ENCODE assay signal across 19 cellular contexts in the genomic region with DNA sequence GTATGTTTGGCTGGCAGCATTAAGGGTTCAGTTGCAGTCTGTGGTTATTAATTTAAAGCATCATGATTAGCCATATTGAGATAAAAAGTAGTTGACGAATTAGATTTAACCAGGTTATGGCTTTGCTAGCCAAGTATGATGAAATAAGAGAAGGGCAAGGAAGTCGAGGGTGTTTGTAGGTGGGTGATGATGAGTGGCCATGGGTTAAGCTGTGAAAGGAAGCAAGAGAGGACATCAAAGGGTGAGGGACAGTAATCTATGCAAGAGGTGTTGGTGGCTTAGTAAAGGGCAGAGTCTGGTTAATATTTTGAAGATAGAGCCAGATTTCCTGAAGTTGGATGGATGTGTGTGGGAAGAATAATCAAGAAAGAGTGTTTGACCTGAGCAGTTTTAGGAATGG. TPM values are rescaled to one million over a fixed set of nuclear protein-coding genes. Genes with fewer than 3 reads are reported as not detected.
DNase-seq lines count a peak whose midpoint lies in the region; ATAC-seq and TF ChIP-seq lines count a peak whose summit lies in the region.
"Had no signal": no experiment of that assay in that cellular context is flagged by ENCODE, and none has a peak within 500 bp of the region (broad histone marks: within the 10 kb centered on the region; RNA-seq: fewer than 3 reads in every experiment).

No MANE protein-coding gene starts in this region.

- POLR2A ChIA-PET in HEK293 (lab: Yijun Ruan, JAX) = no interaction called here

- H3K27me3 Mint-ChIP-seq in activated CD4-positive, alpha-beta T cell treated with anti-CD3 and anti-CD28 coated beads, Interleukin-2, amount 10 ng/mL, durations not matched to agents 24 days and 14 days = no peaks in the 10 kb centered on the region

- DNase-seq in activated CD4-positive, alpha-beta T cell treated with anti-CD3 and anti-CD28 coated beads, Interleukin-2, amount 10 ng/mL, durations not matched to agents 24 days and 14 days = no peak
- no peak for DNase-seq in activated CD4-positive, alpha-beta T cell treated with anti-CD3 and anti-CD28 coated beads, Interleukin-2, amount 50 U/mL, for 1 hour
- DNase-seq in amniotic epithelial cell (ENCODE audit: low read depth) (peak; percentile 9), BE2C (no peak)
- DNase-seq: C1 segment of cervical spinal cord, DMS79 treated with DMSO at 0.1 percent for 48 hours, dorsolateral prefrontal cortex, gastrocnemius medialis, KG1, mammary epithelial cell, MV-4-11, NCI-H187 treated with DMSO at 0.1 percent for 48 hours, NCI-H226, SJCRH30 had no signal

- CTCF ChIA-PET in HEK293 (lab: Yijun Ruan, JAX) = no interaction called here

- H3K4me3 ChIP-seq in HEK293 (ENCODE audit: low read depth, low read length) = no peak overlapping the region
- no peak overlapping the region for H3K4me3 ChIP-seq in neutrophil (ENCODE audit: low read depth in 1 of 2, low read length in 1 of 2)
- no peak overlapping the region for H3K4me3 ChIP-seq in BE2C (ENCODE audit: low read depth, low read length)
- H3K4me3 ChIP-seq: dorsolateral prefrontal cortex, gastrocnemius medialis, SJCRH30 had no signal

- peak overlapping the region; percentile 1 for H3K4me3 Mint-ChIP-seq in activated CD4-positive, alpha-beta T cell treated with anti-CD3 and anti-CD28 coated beads, Interleukin-2, amount 10 ng/mL, durations not matched to agents 24 days and 14 days
- H3K4me3 Mint-ChIP-seq: T-helper 2 cell treated with Interferon-gamma antibody and Interleukin-4, amounts not matched to agents 5 μg/mL and 100 μg/mL, for 36 hours had no signal

- H3K9me3 ChIP-seq in HEK293 (ENCODE audit: control insufficient read depth, insufficient read depth, low read depth, low read length) = no peaks in the 10 kb centered on the region
- no peaks in the 10 kb centered on the region for H3K9me3 ChIP-seq in neutrophil
- no peaks in the 10 kb centered on the region for H3K9me3 ChIP-seq in BE2C
- H3K9me3 ChIP-seq: gastrocnemius medialis, SJCRH30 had no signal

- intact Hi-C loops in activated CD4-positive, alpha-beta T cell treated with anti-CD3 and anti-CD28 coated beads, Interleukin-2, amount 10 ng/mL, durations not matched to agents 24 days and 14 days (cut with micrococcal nuclease) = loop anchor here (5.0 kb wide), 1 partner anchor 97 kb away; no protein-coding TSS in a partner anchor

- H3K27me3 ChIP-seq in neutrophil (no peaks in the 10 kb centered on the region), BE2C (no peaks in the 10 kb centered on the region)
- H3K27me3 ChIP-seq: dorsolateral prefrontal cortex, gastrocnemius medialis, SJCRH30 had no signal

- H3K9me3 Mint-ChIP-seq in activated CD4-positive, alpha-beta T cell treated with anti-CD3 and anti-CD28 coated beads, Interleukin-2, amount 10 ng/mL, durations not matched to agents 24 days and 14 days = peaks cover 3% of the 10 kb centered on the region
- H3K9me3 Mint-ChIP-seq: T-helper 2 cell treated with Interferon-gamma antibody and Interleukin-4, amounts not matched to agents 5 μg/mL and 100 μg/mL, for 36 hours had no signal

- peaks cover 49% of the 10 kb centered on the region for H3K4me1 Mint-ChIP-seq in activated CD4-positive, alpha-beta T cell treated with anti-CD3 and anti-CD28 coated beads, Interleukin-2, amount 10 ng/mL, durations not matched to agents 24 days and 14 days

- no peak for TF ChIP-seq CTCF in HEK293 (tag by site-specific recombination; IDR thresholded peaks at IDR 0.05)
- no peak for TF ChIP-seq CTCF in neutrophil (IDR thresholded peaks at IDR 0.05)
- no peak for TF ChIP-seq CTCF in BE2C (IDR thresholded peaks at IDR 0.05; ENCODE audit: low read depth, low read length)

- no peak overlapping the region for H3K27ac ChIP-seq in HEK293 (ENCODE audit: extremely low read depth, low read depth, low read length)
- peak overlapping the region; percentile 61 for H3K27ac ChIP-seq in neutrophil
- H3K27ac ChIP-seq: dorsolateral prefrontal cortex, gastrocnemius medialis, SJCRH30 had no signal

- H3K4me1 ChIP-seq in HEK293 (ENCODE audit: control insufficient read depth, insufficient read depth, low read length) (no peaks in the 10 kb centered on the region), neutrophil (ENCODE audit: control insufficient read depth in 1 of 2, insufficient read depth in 1 of 2, low read depth in 1 of 2, low read length in 1 of 2) (peaks cover 0 to 8% of the 10 kb centered on the region in 2 experiments), BE2C (no peaks in the 10 kb centered on the region)
- H3K4me1 ChIP-seq: SJCRH30 had no signal

- H3K36me3 ChIP-seq in HEK293 (ENCODE audit: control insufficient read depth in 2 of 2, insufficient read depth in 1 of 2, low read length in 2 of 2) (no peaks in the 10 kb centered on the region), neutrophil (no peaks in the 10 kb centered on the region), BE2C (no peaks in the 10 kb centered on the region)
- H3K36me3 ChIP-seq: gastrocnemius medialis had no signal

- peaks cover 11% of the 10 kb centered on the region for H3K36me3 Mint-ChIP-seq in activated CD4-positive, alpha-beta T cell treated with anti-CD3 and anti-CD28 coated beads, Interleukin-2, amount 10 ng/mL, durations not matched to agents 24 days and 14 days (ENCODE audit: low read depth)

- ATAC-seq in HG03520 (IDR thresholded peaks at IDR 0.05; ENCODE audit: unreplicated experiment) (no peak), GM21360 (IDR thresholded peaks at IDR 0.05; ENCODE audit: unreplicated experiment) (no peak)
- ATAC-seq: gastrocnemius medialis had no signal

- H3K27ac Mint-ChIP-seq in activated CD4-positive, alpha-beta T cell treated with anti-CD3 and anti-CD28 coated beads, Interleukin-2, amount 10 ng/mL, durations not matched to agents 24 days and 14 days = peak overlapping the region; percentile 18
- H3K27ac Mint-ChIP-seq: T-helper 2 cell treated with Interferon-gamma antibody and Interleukin-4, amounts not matched to agents 5 μg/mL and 100 μg/mL, for 36 hours had no signal

TF ChIP-seq in HEK293, 187 proteins besides CTCF, POLR2A, EP300 and RAD21:
- TF ChIP-seq ZNF664 (tag by site-specific recombination; IDR thresholded peaks at IDR 0.05) = no peak
- peak; percentile 88 for TF ChIP-seq EGR2 (tag by site-specific recombination; IDR thresholded peaks at IDR 0.05; ENCODE audit: low read depth)
- TF ChIP-seq ZFHX2 (tag by site-specific recombination; conservative IDR thresholded peaks at IDR 0.05) = peak; percentile 73

RNA-seq across cellular contexts. Expression of gene STIM2, which starts 44.5 kb away (rescaled TPM):
- total RNA-seq in activated CD4-positive, alpha-beta T cell treated with anti-CD3 and anti-CD28 coated beads, Interleukin-2, amount 10 ng/mL, durations not matched to agents 24 days and 14 days = 43.2 and 46.0 TPM in 2 replicates
- polyA plus RNA-seq in BE2C (2012; ENCODE audit: insufficient read depth, insufficient read length, low read depth) = 32.5 TPM
